ENCODE assay signal across 13 cellular contexts in genomic region chr11:34308821-34309585, GRCh38. TPM values are rescaled to one million over a fixed set of nuclear protein-coding genes. Genes with fewer than 3 reads are reported as not detected.
DNase-seq lines count a peak whose midpoint lies in the region; ATAC-seq, FAIRE-seq and TF ChIP-seq lines count a peak whose summit lies in the region.
"Had no signal": no experiment of that assay in that cellular context is flagged by ENCODE, and none has a peak within 500 bp of the region (broad histone marks: within the 10 kb centered on the region; RNA-seq: fewer than 3 reads in every experiment).

No MANE protein-coding gene starts in this region.

- intact Hi-C loops in K562 (cut with micrococcal nuclease) (no loop called here), mammary epithelial cell (cut with micrococcal nuclease) (no loop called here)

- H3K4me1 ChIP-seq in A549, result peaks cover 29% of the 10 kb centered on the region
- no peaks in the 10 kb centered on the region for H3K4me1 ChIP-seq in K562 (replicated peaks in 1 of 2; ENCODE audit: control insufficient read depth in 2 of 2, insufficient read depth in 2 of 2, low read length in 2 of 2)
- peaks cover 11% of the 10 kb centered on the region for H3K4me1 ChIP-seq in mesenchymal stem cell (ENCODE audit: control insufficient read depth, insufficient read depth, low read depth, low read length)
- H3K4me1 ChIP-seq in mammary epithelial cell (ENCODE audit: insufficient read depth, low read length), result peaks cover 14% of the 10 kb centered on the region

- DNase-seq in A549 (ENCODE audit: low read depth in 1 of 2, low spot score in 1 of 2) (peak in 1 of 2 experiments; percentile 31), HT1080 (ENCODE audit: low read depth) (peak; percentile 9), K562 (ENCODE audit: extremely low read depth in 1 of 4, low spot score in 3 of 4) (no peak), mesenchymal stem cell (no peak), occipital lobe (lab: John Stamatoyannopoulos, UW) (no peak), mammary epithelial cell (no peak)
- DNase-seq in effector CD4-positive, alpha-beta T cell, result no peak
- DNase-seq: activated CD4-positive, alpha-beta T cell treated with anti-CD3 and anti-CD28 coated beads, Interleukin-2, amount 50 U/mL, for 1 hour; DND-41; head of caudate nucleus; NCI-H748 treated with DMSO at 0.1 percent for 48 hours had no signal

- H2BK12ac ChIP-seq in mesenchymal stem cell (ENCODE audit: low read length in 2 of 2), result no peak overlapping the region

- peak; percentile 59 to 62; a peak in 4 of 6 replicates for ATAC-seq in A549
- peak; percentile 61; the same call in 2 of the 3 replicates for ATAC-seq in K562
- no peak for ATAC-seq in GM19452 (IDR thresholded peaks at IDR 0.05; ENCODE audit: unreplicated experiment)

- peak overlapping the region; percentile 71 for H2AK5ac ChIP-seq in mesenchymal stem cell (ENCODE audit: low read length, severe bottlenecking)

- TF ChIP-seq RAD21 in A549 (conservative IDR thresholded peaks at IDR 0.05 in 1 of 2, IDR thresholded peaks at IDR 0.05 in 1 of 2) (no peak), K562 (CRISPR knock-in tag; conservative IDR thresholded peaks at IDR 0.05 in 1 of 2, IDR thresholded peaks at IDR 0.05 in 1 of 2) (no peak)

- H3K4me2 ChIP-seq in A549, result peak overlapping the region; percentile 56
- H3K4me2 ChIP-seq in K562 (ENCODE audit: insufficient read depth, low read length), result no peak overlapping the region
- H3K4me2 ChIP-seq in mesenchymal stem cell (ENCODE audit: low read length, poor library complexity, severe bottlenecking), result no peak overlapping the region
- H3K4me2 ChIP-seq in mammary epithelial cell (ENCODE audit: insufficient read depth, low read depth, low read length), result no peak overlapping the region

- no peak for TF ChIP-seq CTCF in A549 (IDR thresholded peaks at IDR 0.05)
- TF ChIP-seq CTCF in K562 (IDR thresholded peaks at IDR 0.05 in 2 of 3, conservative IDR thresholded peaks at IDR 0.05 in 1 of 3; ENCODE audit: insufficient read depth in 2 of 3, low read depth in 1 of 3, low read length in 3 of 3), result no peak
- TF ChIP-seq CTCF in mammary epithelial cell (conservative IDR thresholded peaks at IDR 0.05 in 1 of 2, IDR thresholded peaks at IDR 0.05 in 1 of 2; ENCODE audit: extremely low read depth in 1 of 2, insufficient read depth in 1 of 2, low read depth in 1 of 2, low read length in 2 of 2), result no peak

- no peak overlapping the region for H4K8ac ChIP-seq in mesenchymal stem cell (ENCODE audit: low read length)

- H3K27ac ChIP-seq in A549 (peak overlapping the region in 1 of 2 experiments; percentile 8; a peak in 1 of 6 replicates), K562 (ENCODE audit: extremely low read depth, low read depth, low read length) (no peak overlapping the region), mesenchymal stem cell (ENCODE audit: low read length, poor library complexity, severe bottlenecking) (no peak overlapping the region), mammary epithelial cell (ENCODE audit: insufficient read depth, low read depth, low read length) (no peak overlapping the region)
- H3K27ac ChIP-seq: HL-60 had no signal

- peak; percentile 32 for FAIRE-seq in A549 (lab: Jason Lieb, UNC)
- no peak for FAIRE-seq in K562 (lab: Jason Lieb, UNC)

- TF ChIP-seq POLR2A in A549 (IDR thresholded peaks at IDR 0.05; ENCODE audit: low read length), result no peak
- no peak for TF ChIP-seq POLR2A in K562 (conservative IDR thresholded peaks at IDR 0.05)

- peaks cover 43% of the 10 kb centered on the region for H3K79me1 ChIP-seq in mesenchymal stem cell (replicated peaks; ENCODE audit: low read length, poor library complexity, severe bottlenecking)

- no peak overlapping the region for H2BK15ac ChIP-seq in mesenchymal stem cell (ENCODE audit: low read depth, poor library complexity, severe bottlenecking)

- H2BK5ac ChIP-seq in mesenchymal stem cell (ENCODE audit: low read depth, low read length, poor library complexity, severe bottlenecking), result no peak overlapping the region

- H3K18ac ChIP-seq in mesenchymal stem cell (ENCODE audit: low read depth in 1 of 2, low read length in 2 of 2), result no peak overlapping the region

- H4K91ac ChIP-seq in mesenchymal stem cell (ENCODE audit: low read length), result no peak overlapping the region

- H4K20me1 ChIP-seq in K562 (replicated peaks; ENCODE audit: control insufficient read depth, insufficient read depth, low read length) (no peaks in the 10 kb centered on the region; the same call in none of the 2 replicates), mammary epithelial cell (ENCODE audit: insufficient read depth, low read length) (no peaks in the 10 kb centered on the region)

- no peaks in the 10 kb centered on the region for H3K36me3 ChIP-seq in K562 (ENCODE audit: control insufficient read depth, insufficient read depth, low read length)
- H3K36me3 ChIP-seq in mesenchymal stem cell (ENCODE audit: control insufficient read depth in 1 of 2, insufficient read depth in 2 of 2, low read depth in 1 of 2, low read length in 2 of 2), result no peaks in the 10 kb centered on the region
- no peaks in the 10 kb centered on the region for H3K36me3 ChIP-seq in mammary epithelial cell (ENCODE audit: insufficient read depth, low read length)

- H3K4ac ChIP-seq in mesenchymal stem cell (ENCODE audit: low read depth in 1 of 2, low read length in 2 of 2), result no peak overlapping the region

- in situ Hi-C loops in K562 (cut with MboI), result no loop called here
- in situ Hi-C loops in mammary epithelial cell (cut with MboI; ENCODE audit: low sequenced_read_pairs in 2 of 2), result no loop called here

- H2AFZ ChIP-seq in K562 (ENCODE audit: low read depth, low read length), result no peak overlapping the region
- no peak overlapping the region for H2AFZ ChIP-seq in mesenchymal stem cell (ENCODE audit: low read depth, low read length)
- no peak overlapping the region for H2AFZ ChIP-seq in mammary epithelial cell (ENCODE audit: low read depth, low read length)

- dilution Hi-C loops in mammary epithelial cell (cut with HindIII; ENCODE audit: low sequenced_read_pairs), result loop anchor here (5.0 to 10.0 kb wide), 2 partner anchors 64 to 107 kb away; no protein-coding TSS in a partner anchor

- CTCF ChIA-PET in A549 (lab: Yijun Ruan, JAX), result interaction anchor here (0.5 to 1.6 kb wide), 5 partner anchors 9 to 1104 kb away, joined by 3 to 7 read pairs (median 4); no protein-coding TSS in a partner anchor
- CTCF ChIA-PET in K562 (lab: Yijun Ruan, JAX; ENCODE audit: low intra/inter-chr PET ratio), result no interaction called here
- CTCF ChIA-PET in mammary epithelial cell (lab: Charles Lee; ENCODE audit: low non-redundant PET), result no interaction called here

- TF ChIP-seq EP300 in A549 (IDR thresholded peaks at IDR 0.05) (no peak), K562 (IDR thresholded peaks at IDR 0.05; ENCODE audit: low read length) (no peak)

- BruUV-seq in K562 (replicated peaks; lab: Mats Ljungman, UMichigan) (no TSS peak), mammary epithelial cell (replicated peaks; lab: Mats Ljungman, UMichigan) (no TSS peak)

- H3K14ac ChIP-seq in mesenchymal stem cell (ENCODE audit: low read length in 2 of 2), result no peak overlapping the region

- H3K9me1 ChIP-seq in K562 (ENCODE audit: control insufficient read depth, insufficient read depth, low read length), result no peaks in the 10 kb centered on the region

- H3K27me3 ChIP-seq in K562 (ENCODE audit: control insufficient read depth in 2 of 2, insufficient read depth in 2 of 2, low read length in 2 of 2), result peaks cover 28 to 50% of the 10 kb centered on the region in 2 experiments; a peak in 4 of 5 replicates
- peaks cover 0 to 8% of the 10 kb centered on the region in 2 experiments for H3K27me3 ChIP-seq in mesenchymal stem cell (ENCODE audit: control insufficient read depth in 1 of 2, insufficient read depth in 1 of 2, low read length in 2 of 2)
- H3K27me3 ChIP-seq in mammary epithelial cell (ENCODE audit: insufficient read depth, low read length), result no peaks in the 10 kb centered on the region

- H3K9ac ChIP-seq in K562 (ENCODE audit: insufficient read depth in 1 of 2, low read depth in 2 of 2, low read length in 2 of 2) (no peak overlapping the region), mesenchymal stem cell (ENCODE audit: low read length) (no peak overlapping the region), mammary epithelial cell (ENCODE audit: insufficient read depth, low read length) (no peak overlapping the region)

- H3K4me3 ChIP-seq in A549 (no peak overlapping the region), K562 (no peak overlapping the region), mesenchymal stem cell (ENCODE audit: insufficient read depth in 1 of 2, low read depth in 1 of 2, low read length in 2 of 2) (no peak overlapping the region), mammary epithelial cell (replicated peaks in 1 of 3; ENCODE audit: insufficient read depth in 1 of 3, low read depth in 2 of 3, low read length in 3 of 3) (no peak overlapping the region)

- no peak overlapping the region for H3K23ac ChIP-seq in mesenchymal stem cell (ENCODE audit: low read length in 2 of 2)

- H3K79me2 ChIP-seq in K562 (ENCODE audit: control insufficient read depth, insufficient read depth, low read length), result no peaks in the 10 kb centered on the region
- no peaks in the 10 kb centered on the region for H3K79me2 ChIP-seq in mammary epithelial cell (ENCODE audit: insufficient read depth, low read length)

- POLR2A ChIA-PET in A549 (lab: Yijun Ruan, JAX), result no interaction called here
- POLR2A ChIA-PET in K562 (lab: Yijun Ruan, JAX), result interaction anchor here (1.0 to 1.1 kb wide), 2 partner anchors 9 to 116 kb away, joined by 3 to 7 read pairs; no protein-coding TSS in a partner anchor

- no peak overlapping the region for H2BK120ac ChIP-seq in mesenchymal stem cell (ENCODE audit: low read depth, low read length)

- WGBS in A549 (ENCODE audit: missing lambda C conversion rate), result 60% methylated on average over 8 of the region's 8 CpGs
- WGBS in K562 (ENCODE audit: insufficient coverage, low coverage, missing lambda C conversion rate), result 3% methylated on average over 8 of the region's 8 CpGs
- 88% methylated on average over 7 of the region's 8 CpGs for WGBS in mesenchymal stem cell
- WGBS in mammary epithelial cell (ENCODE audit: low coverage, missing lambda C conversion rate), result 96% methylated on average over 8 of the region's 8 CpGs

- H3K9me3 ChIP-seq in A549 (no peaks in the 10 kb centered on the region), K562 (replicated peaks; ENCODE audit: control insufficient read depth, insufficient read depth, low read depth, low read length) (no peaks in the 10 kb centered on the region), mesenchymal stem cell (ENCODE audit: control insufficient read depth, low read length) (no peaks in the 10 kb centered on the region), mammary epithelial cell (replicated peaks; ENCODE audit: insufficient read depth, low read length) (no peaks in the 10 kb centered on the region)

RNA-seq across cellular contexts. Expression of gene ABTB2, which starts 48.8 kb away (rescaled TPM):
- polyA plus RNA-seq in A549 (2011; rRNA removed) (8.9 and 10.3 TPM in 2 replicates), A549 (2017; fragmentation: RNase III; extraction: RNeasy Plus Mini Kit Qiagen cat#74134 plus additional on column Dnase treatment) (14.4 to 18.3 TPM (median 15.4 TPM) in 3 replicates), K562 (2011; rRNA removed) (0.09 and 0.18 TPM in 2 replicates), K562 (2014; fragmentation: Illumina TruSeq; extraction: Trizol) (0.12 and 0.14 TPM in 2 replicates), K562 (2014; fragmentation: Nextera tagmentation; extraction: Ambion mirVana) (under 1 TPM in 1 of 2 experiments, not detected in 1; 0.03 TPM), K562 (2014; rRNA removed) (0.04 and 0.07 TPM in 2 replicates), mammary epithelial cell (2.3 TPM)
- polyA plus RNA-seq in A549 (2012; cell fraction: cytosol; rRNA removed), result 15.1 and 21.8 TPM in 2 replicates
- 41.6 and 47.3 TPM in 2 replicates for polyA plus RNA-seq in A549 (2012; cell fraction: nucleus; rRNA removed)
- polyA minus RNA-seq in A549 (2011; rRNA and poly(A)+ RNA removed), result 7.6 and 9.1 TPM in 2 replicates
- total RNA-seq in HT1080 (2014; rRNA removed; shearing (Covaris generic)), result 3.8 and 4.0 TPM in 2 replicates
- polyA plus RNA-seq in HT1080 (2015; cell fraction: cytosol; rRNA removed), result 6.6 and 7.6 TPM in 2 replicates
- 11.4 TPM in 2 replicates for polyA plus RNA-seq in HT1080 (2015; cell fraction: nucleus; rRNA removed)
- 0.07 and 0.76 TPM in 2 replicates for total RNA-seq in K562 (2011; cell fraction: chromatin; rRNA removed; ENCODE audit: low replicate concordance)
- 0.53 and 0.83 TPM in 2 replicates for total RNA-seq in K562 (2011; cell fraction: nucleolus; rRNA removed)
- total RNA-seq in K562 (2011; cell fraction: nucleoplasm; rRNA removed), result 0.15 and 0.22 TPM in 2 replicates
- total RNA-seq in K562 (2014; rRNA removed) (0.18 TPM in 1 of 2 replicates, not detected in the other), K562 (2014; rRNA removed; fragmentation: Illumina TruSeq; extraction: Trizol) (not detected in 2 replicates), K562 (2015; rRNA removed; fragmentation: Illumina TruSeq; extraction: Trizol) (0.04 TPM in 2 replicates), K562 (2021) (0.13 and 0.29 TPM in 2 replicates), occipital lobe (3.7 TPM), mammary epithelial cell (1 to 10 TPM; 5.1 to 8.0 TPM)
- 0.09 and 0.30 TPM in 2 replicates for polyA plus RNA-seq in K562 (2011; cell fraction: cytosol; rRNA removed)
- 0.28 and 0.80 TPM in 2 replicates for polyA plus RNA-seq in K562 (2011; cell fraction: nucleus; rRNA removed)
- 0.22 and 0.31 TPM in 2 replicates for polyA plus RNA-seq in K562 (2012)
- 0.06 and 0.21 TPM in 2 replicates for polyA minus RNA-seq in K562 (2011; rRNA and poly(A)+ RNA removed)
- polyA minus RNA-seq in K562 (2011; cell fraction: cytosol; rRNA and poly(A)+ RNA removed), result not detected in 2 replicates
- polyA minus RNA-seq in K562 (2011; cell fraction: nucleus; rRNA and poly(A)+ RNA removed), result 0.33 and 0.40 TPM in 2 replicates
- polyA plus RNA-seq in mesenchymal stem cell (2013, experiment 1 of 2), result 0.39 TPM
- 0.41 TPM for polyA plus RNA-seq in mesenchymal stem cell (2013, experiment 2 of 2)
- polyA minus RNA-seq in mammary epithelial cell, result 1.0 TPM
